1 cellular context compared by ENCODE assay signal in genomic region chr11:68459886-68460740, GRCh38.
TF ChIP-seq lines count a peak whose summit lies in the region.

No MANE protein-coding gene starts in this region.

TF ChIP-seq in K562, 482 proteins besides CTCF, POLR2A, EP300 and RAD21 (continued from another document and continues in another):
- TF ChIP-seq DEAF1 (CRISPR knock-in tag; IDR thresholded peaks at IDR 0.05) (no peak; the same call in 1 of the 2 replicates), HINFP (tag; conservative IDR thresholded peaks at IDR 0.05; ENCODE audit: low read depth) (no peak), ZNF41 (CRISPR knock-in tag; conservative IDR thresholded peaks at IDR 0.05) (peak; percentile 84), ZNF507 (tag; conservative IDR thresholded peaks at IDR 0.05) (no peak), FIP1L1 (IDR thresholded peaks at IDR 0.05; ENCODE audit: low read depth, low read length, poor library complexity, severe bottlenecking) (no peak), GATAD2B (IDR thresholded peaks at IDR 0.05; ENCODE audit: borderline replicate concordance) (peak; percentile 93), ZNF740 (CRISPR knock-in tag; IDR thresholded peaks at IDR 0.05) (peak; percentile 73), ZNF740 (tag; IDR thresholded peaks at IDR 0.05) (0 out of 4 replicates have a peak, but pooled peaks of 1 of the 2 experiments have one; percentile 13), RB1 (IDR thresholded peaks at IDR 0.05; ENCODE audit: low read depth) (peak; percentile 82), ZFP91 (CRISPR knock-in tag; IDR thresholded peaks at IDR 0.05) (no peak), ZNF76 (CRISPR knock-in tag; IDR thresholded peaks at IDR 0.05; ENCODE audit: borderline replicate concordance) (no peak), MCM5 (IDR thresholded peaks at IDR 0.05; ENCODE audit: low read depth) (no peak), KHSRP (IDR thresholded peaks at IDR 0.05) (0 out of 2 replicates have a peak, but pooled peaks have one; percentile 16), ESRRB (CRISPR knock-in tag; IDR thresholded peaks at IDR 0.05; ENCODE audit: borderline replicate concordance) (peak; percentile 82), ZBTB8A (IDR thresholded peaks at IDR 0.05; ENCODE audit: partially characterized antibody) (no peak), LARP7 (IDR thresholded peaks at IDR 0.05) (peak; percentile 7; the same call in 1 of the 2 replicates), ZNF592 (IDR thresholded peaks at IDR 0.05) (peak; percentile 92), IRF9 (tag; IDR thresholded peaks at IDR 0.05) (no peak), ELF1 (tag; IDR thresholded peaks at IDR 0.05) (peak; percentile 19; the same call in 1 of the 2 replicates), ZNF778 (CRISPR knock-in tag; IDR thresholded peaks at IDR 0.05) (no peak), ZNF431 (CRISPR knock-in tag; IDR thresholded peaks at IDR 0.05) (peak; percentile 67; the same call in 1 of the 2 replicates), MLLT1 (IDR thresholded peaks at IDR 0.05) (peak; percentile 37 to 73; a peak in 2 of 4 replicates), THAP7 (CRISPR knock-in tag; IDR thresholded peaks at IDR 0.05) (peak; percentile 92; the same call in 1 of the 2 replicates), MNT (conservative IDR thresholded peaks at IDR 0.05) (peak; percentile 44 to 58; a peak in 2 of 4 replicates), MCM3 (IDR thresholded peaks at IDR 0.05) (no peak), ZNF644 (tag; IDR thresholded peaks at IDR 0.05; ENCODE audit: low read depth) (no peak; the same call in 1 of the 2 replicates), RNF2 (IDR thresholded peaks at IDR 0.05) (peak; percentile 82), MAX (CRISPR knock-in tag; IDR thresholded peaks at IDR 0.05) (peak; percentile 44; the same call in 1 of the 2 replicates), NR1H2 (CRISPR knock-in tag; IDR thresholded peaks at IDR 0.05) (no peak), CEBPG (CRISPR knock-in tag; IDR thresholded peaks at IDR 0.05) (no peak), CEBPG (tag; conservative IDR thresholded peaks at IDR 0.05 in 1 of 2, IDR thresholded peaks at IDR 0.05 in 1 of 2) (no peak; a peak in 1 of 4 replicates), ELF2 (CRISPR knock-in tag; IDR thresholded peaks at IDR 0.05) (peak; percentile 86), ZNF277 (CRISPR knock-in tag; IDR thresholded peaks at IDR 0.05; ENCODE audit: borderline replicate concordance) (no peak), TCF7 (IDR thresholded peaks at IDR 0.05; ENCODE audit: borderline replicate concordance) (no peak), ZNF589 (CRISPR knock-in tag; IDR thresholded peaks at IDR 0.05; ENCODE audit: low read depth) (peak; percentile 37; the same call in 1 of the 2 replicates), TAF15 (IDR thresholded peaks at IDR 0.05; ENCODE audit: low read depth, low read length) (no peak), U2AF1 (optimal IDR thresholded peaks at IDR 0.05; ENCODE audit: low read depth, low read length) (no peak), HDAC8 (tag; IDR thresholded peaks at IDR 0.05) (no peak), ILK (tag; IDR thresholded peaks at IDR 0.05; ENCODE audit: borderline replicate concordance, low read depth) (no peak), FOXA1 (IDR thresholded peaks at IDR 0.05; ENCODE audit: borderline replicate concordance) (no peak), XRCC3 (IDR thresholded peaks at IDR 0.05) (no peak), SMARCA5 (IDR thresholded peaks at IDR 0.05) (0 out of 2 replicates have a peak, but pooled peaks have one; percentile 8), RBM39 (optimal IDR thresholded peaks at IDR 0.05; ENCODE audit: low read depth, low read length) (peak; percentile 95), MAFK (IDR thresholded peaks at IDR 0.05; ENCODE audit: low read length) (0 out of 2 replicates have a peak, but pooled peaks have one; percentile 12), RFX7 (CRISPR knock-in tag; IDR thresholded peaks at IDR 0.05) (peak; percentile 83; the same call in 1 of the 2 replicates), YY1 (IDR thresholded peaks at IDR 0.05; ENCODE audit: borderline replicate concordance in 1 of 3, control insufficient read depth in 1 of 3, extremely low read depth in 1 of 3, insufficient read depth in 3 of 3, insufficient read length in 1 of 3, insufficient replicate concordance in 2 of 3, low read depth in 1 of 3, low read length in 2 of 3) (peak; percentile 15 to 86 (median 85)), ZNF395 (CRISPR knock-in tag; IDR thresholded peaks at IDR 0.05) (peak; percentile 70; the same call in 1 of the 2 replicates)
